1 cellular context compared by ENCODE assay signal in the genomic region with DNA sequence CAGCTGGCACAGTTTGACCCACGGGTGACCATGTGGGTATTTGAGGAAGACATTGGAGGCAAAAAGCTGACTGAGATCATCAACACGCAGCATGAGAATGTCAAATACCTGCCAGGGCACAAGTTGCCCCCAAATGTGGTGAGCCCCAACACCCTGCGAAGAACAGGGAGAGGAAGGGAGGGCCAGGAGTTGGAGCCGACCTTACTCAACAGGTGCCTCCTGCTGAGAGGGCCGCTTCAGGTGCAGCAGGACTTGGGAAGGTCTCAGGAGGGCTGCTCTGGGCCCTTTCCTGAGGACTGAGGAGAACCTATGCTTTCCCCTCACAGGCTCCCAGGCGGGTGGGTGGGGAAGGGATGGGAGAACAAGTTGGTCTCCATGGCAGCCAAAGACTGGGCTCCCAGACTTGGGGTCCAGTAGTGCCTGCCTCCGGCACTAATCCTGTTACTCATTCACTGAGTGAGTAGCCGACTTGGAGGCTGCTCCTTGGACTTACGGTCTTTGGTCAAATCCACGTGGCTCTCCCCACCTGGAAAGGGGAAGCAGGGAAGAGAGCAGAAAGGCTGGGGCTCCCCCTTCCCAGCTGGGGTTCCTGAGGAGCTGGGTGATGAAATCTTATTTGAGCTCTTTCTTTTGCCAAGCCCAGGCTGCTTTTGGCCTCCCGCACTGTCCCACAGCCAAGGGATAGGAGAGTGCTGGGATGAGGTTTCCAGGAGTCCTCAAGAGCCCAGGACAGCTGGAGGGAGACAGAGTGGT.
TF ChIP-seq lines count a peak whose summit lies in the region.

No MANE protein-coding gene starts in this region.

TF ChIP-seq in HepG2, 621 proteins besides CTCF, POLR2A, EP300 and RAD21 (continues in another document):
- TF ChIP-seq, protein P1, sequence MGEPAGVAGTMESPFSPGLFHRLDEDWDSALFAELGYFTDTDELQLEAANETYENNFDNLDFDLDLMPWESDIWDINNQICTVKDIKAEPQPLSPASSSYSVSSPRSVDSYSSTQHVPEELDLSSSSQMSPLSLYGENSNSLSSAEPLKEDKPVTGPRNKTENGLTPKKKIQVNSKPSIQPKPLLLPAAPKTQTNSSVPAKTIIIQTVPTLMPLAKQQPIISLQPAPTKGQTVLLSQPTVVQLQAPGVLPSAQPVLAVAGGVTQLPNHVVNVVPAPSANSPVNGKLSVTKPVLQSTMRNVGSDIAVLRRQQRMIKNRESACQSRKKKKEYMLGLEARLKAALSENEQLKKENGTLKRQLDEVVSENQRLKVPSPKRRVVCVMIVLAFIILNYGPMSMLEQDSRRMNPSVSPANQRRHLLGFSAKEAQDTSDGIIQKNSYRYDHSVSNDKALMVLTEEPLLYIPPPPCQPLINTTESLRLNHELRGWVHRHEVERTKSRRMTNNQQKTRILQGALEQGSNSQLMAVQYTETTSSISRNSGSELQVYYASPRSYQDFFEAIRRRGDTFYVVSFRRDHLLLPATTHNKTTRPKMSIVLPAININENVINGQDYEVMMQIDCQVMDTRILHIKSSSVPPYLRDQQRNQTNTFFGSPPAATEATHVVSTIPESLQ (CRISPR knock-in tag; conservative IDR thresholded peaks at IDR 0.05) = no peak
- 0 out of 2 replicates have a peak, but pooled peaks have one; percentile 26 for TF ChIP-seq TFAP4 (IDR thresholded peaks at IDR 0.05; ENCODE audit: borderline replicate concordance, low read depth)
- TF ChIP-seq MYC (CRISPR knock-in tag; IDR thresholded peaks at IDR 0.05; ENCODE audit: borderline replicate concordance) = peak; percentile 55; the same call in 1 of the 2 replicates
- peak; percentile 62; the same call in 1 of the 3 replicates for TF ChIP-seq MXI1 (IDR thresholded peaks at IDR 0.05; ENCODE audit: borderline replicate concordance, low read depth, low read length)
- TF ChIP-seq HNRNPL (IDR thresholded peaks at IDR 0.05; ENCODE audit: low read depth, low read length) = 0 out of 2 replicates have a peak, but pooled peaks have one; percentile 34
- TF ChIP-seq, protein P2, sequence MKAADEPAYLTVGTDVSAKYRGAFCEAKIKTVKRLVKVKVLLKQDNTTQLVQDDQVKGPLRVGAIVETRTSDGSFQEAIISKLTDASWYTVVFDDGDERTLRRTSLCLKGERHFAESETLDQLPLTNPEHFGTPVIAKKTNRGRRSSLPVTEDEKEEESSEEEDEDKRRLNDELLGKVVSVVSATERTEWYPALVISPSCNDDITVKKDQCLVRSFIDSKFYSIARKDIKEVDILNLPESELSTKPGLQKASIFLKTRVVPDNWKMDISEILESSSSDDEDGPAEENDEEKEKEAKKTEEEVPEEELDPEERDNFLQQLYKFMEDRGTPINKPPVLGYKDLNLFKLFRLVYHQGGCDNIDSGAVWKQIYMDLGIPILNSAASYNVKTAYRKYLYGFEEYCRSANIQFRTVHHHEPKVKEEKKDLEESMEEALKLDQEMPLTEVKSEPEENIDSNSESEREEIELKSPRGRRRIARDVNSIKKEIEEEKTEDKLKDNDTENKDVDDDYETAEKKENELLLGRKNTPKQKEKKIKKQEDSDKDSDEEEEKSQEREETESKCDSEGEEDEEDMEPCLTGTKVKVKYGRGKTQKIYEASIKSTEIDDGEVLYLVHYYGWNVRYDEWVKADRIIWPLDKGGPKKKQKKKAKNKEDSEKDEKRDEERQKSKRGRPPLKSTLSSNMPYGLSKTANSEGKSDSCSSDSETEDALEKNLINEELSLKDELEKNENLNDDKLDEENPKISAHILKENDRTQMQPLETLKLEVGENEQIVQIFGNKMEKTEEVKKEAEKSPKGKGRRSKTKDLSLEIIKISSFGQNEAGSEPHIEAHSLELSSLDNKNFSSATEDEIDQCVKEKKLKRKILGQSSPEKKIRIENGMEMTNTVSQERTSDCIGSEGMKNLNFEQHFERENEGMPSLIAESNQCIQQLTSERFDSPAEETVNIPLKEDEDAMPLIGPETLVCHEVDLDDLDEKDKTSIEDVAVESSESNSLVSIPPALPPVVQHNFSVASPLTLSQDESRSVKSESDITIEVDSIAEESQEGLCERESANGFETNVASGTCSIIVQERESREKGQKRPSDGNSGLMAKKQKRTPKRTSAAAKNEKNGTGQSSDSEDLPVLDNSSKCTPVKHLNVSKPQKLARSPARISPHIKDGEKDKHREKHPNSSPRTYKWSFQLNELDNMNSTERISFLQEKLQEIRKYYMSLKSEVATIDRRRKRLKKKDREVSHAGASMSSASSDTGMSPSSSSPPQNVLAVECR (CRISPR knock-in tag; IDR thresholded peaks at IDR 0.05; ENCODE audit: borderline replicate concordance) = peak; percentile 38; the same call in 1 of the 2 replicates
- TF ChIP-seq GLI4 (CRISPR knock-in tag; IDR thresholded peaks at IDR 0.05; ENCODE audit: borderline replicate concordance) = no peak
- no peak for TF ChIP-seq ZNF124 (CRISPR knock-in tag; IDR thresholded peaks at IDR 0.05)
- peak; percentile 41; the same call in 1 of the 2 replicates for TF ChIP-seq DMAP1 (CRISPR knock-in tag; IDR thresholded peaks at IDR 0.05)
- 0 out of 2 replicates have a peak, but pooled peaks have one; percentile 10 for TF ChIP-seq ELF1 (CRISPR knock-in tag; IDR thresholded peaks at IDR 0.05)
- TF ChIP-seq MED1 (CRISPR knock-in tag; IDR thresholded peaks at IDR 0.05) = 0 out of 2 replicates have a peak, but pooled peaks have one; percentile 27
- TF ChIP-seq, protein P3, sequence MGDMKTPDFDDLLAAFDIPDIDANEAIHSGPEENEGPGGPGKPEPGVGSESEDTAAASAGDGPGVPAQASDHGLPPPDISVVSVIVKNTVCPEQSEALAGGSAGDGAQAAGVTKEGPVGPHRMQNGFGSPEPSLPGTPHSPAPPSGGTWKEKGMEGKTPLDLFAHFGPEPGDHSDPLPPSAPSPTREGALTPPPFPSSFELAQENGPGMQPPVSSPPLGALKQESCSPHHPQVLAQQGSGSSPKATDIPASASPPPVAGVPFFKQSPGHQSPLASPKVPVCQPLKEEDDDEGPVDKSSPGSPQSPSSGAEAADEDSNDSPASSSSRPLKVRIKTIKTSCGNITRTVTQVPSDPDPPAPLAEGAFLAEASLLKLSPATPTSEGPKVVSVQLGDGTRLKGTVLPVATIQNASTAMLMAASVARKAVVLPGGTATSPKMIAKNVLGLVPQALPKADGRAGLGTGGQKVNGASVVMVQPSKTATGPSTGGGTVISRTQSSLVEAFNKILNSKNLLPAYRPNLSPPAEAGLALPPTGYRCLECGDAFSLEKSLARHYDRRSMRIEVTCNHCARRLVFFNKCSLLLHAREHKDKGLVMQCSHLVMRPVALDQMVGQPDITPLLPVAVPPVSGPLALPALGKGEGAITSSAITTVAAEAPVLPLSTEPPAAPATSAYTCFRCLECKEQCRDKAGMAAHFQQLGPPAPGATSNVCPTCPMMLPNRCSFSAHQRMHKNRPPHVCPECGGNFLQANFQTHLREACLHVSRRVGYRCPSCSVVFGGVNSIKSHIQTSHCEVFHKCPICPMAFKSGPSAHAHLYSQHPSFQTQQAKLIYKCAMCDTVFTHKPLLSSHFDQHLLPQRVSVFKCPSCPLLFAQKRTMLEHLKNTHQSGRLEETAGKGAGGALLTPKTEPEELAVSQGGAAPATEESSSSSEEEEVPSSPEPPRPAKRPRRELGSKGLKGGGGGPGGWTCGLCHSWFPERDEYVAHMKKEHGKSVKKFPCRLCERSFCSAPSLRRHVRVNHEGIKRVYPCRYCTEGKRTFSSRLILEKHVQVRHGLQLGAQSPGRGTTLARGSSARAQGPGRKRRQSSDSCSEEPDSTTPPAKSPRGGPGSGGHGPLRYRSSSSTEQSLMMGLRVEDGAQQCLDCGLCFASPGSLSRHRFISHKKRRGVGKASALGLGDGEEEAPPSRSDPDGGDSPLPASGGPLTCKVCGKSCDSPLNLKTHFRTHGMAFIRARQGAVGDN (CRISPR knock-in tag; IDR thresholded peaks at IDR 0.05) = peak; percentile 46; the same call in 1 of the 2 replicates
- no peak for TF ChIP-seq BHLHE40 (IDR thresholded peaks at IDR 0.05; ENCODE audit: low read length)
- no peak for TF ChIP-seq PRDM4 (CRISPR knock-in tag; IDR thresholded peaks at IDR 0.05; ENCODE audit: borderline replicate concordance)
- TF ChIP-seq, protein P4, sequence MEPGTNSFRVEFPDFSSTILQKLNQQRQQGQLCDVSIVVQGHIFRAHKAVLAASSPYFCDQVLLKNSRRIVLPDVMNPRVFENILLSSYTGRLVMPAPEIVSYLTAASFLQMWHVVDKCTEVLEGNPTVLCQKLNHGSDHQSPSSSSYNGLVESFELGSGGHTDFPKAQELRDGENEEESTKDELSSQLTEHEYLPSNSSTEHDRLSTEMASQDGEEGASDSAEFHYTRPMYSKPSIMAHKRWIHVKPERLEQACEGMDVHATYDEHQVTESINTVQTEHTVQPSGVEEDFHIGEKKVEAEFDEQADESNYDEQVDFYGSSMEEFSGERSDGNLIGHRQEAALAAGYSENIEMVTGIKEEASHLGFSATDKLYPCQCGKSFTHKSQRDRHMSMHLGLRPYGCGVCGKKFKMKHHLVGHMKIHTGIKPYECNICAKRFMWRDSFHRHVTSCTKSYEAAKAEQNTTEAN (CRISPR knock-in tag; conservative IDR thresholded peaks at IDR 0.05) = no peak
- TF ChIP-seq PAX8 (CRISPR knock-in tag; IDR thresholded peaks at IDR 0.05; ENCODE audit: borderline replicate concordance) = no peak
- TF ChIP-seq ZNF264 (CRISPR knock-in tag; IDR thresholded peaks at IDR 0.05) = peak; percentile 87; the same call in 1 of the 2 replicates
- no peak for TF ChIP-seq SRSF4 (IDR thresholded peaks at IDR 0.05; ENCODE audit: low read depth, low read length, poor library complexity, severe bottlenecking)
- peak; percentile 41; the same call in 1 of the 2 replicates for TF ChIP-seq MLX (CRISPR knock-in tag; IDR thresholded peaks at IDR 0.05)
- TF ChIP-seq EEA1 (CRISPR knock-in tag; IDR thresholded peaks at IDR 0.05; ENCODE audit: borderline replicate concordance) = 0 out of 2 replicates have a peak, but pooled peaks have one; percentile 35
- peak; percentile 66; the same call in 1 of the 2 replicates for TF ChIP-seq KDM6A (CRISPR knock-in tag; IDR thresholded peaks at IDR 0.05; ENCODE audit: low read depth)
- TF ChIP-seq HNF4G (IDR thresholded peaks at IDR 0.05; ENCODE audit: borderline replicate concordance, low read depth, low read length) = peak; percentile 68; the same call in 1 of the 2 replicates
- TF ChIP-seq HNF4G (CRISPR knock-in tag; IDR thresholded peaks at IDR 0.05; ENCODE audit: borderline replicate concordance, low read depth) = no peak
- TF ChIP-seq NR2F6 (IDR thresholded peaks at IDR 0.05) = no peak
- TF ChIP-seq NR2F6 (CRISPR knock-in tag; IDR thresholded peaks at IDR 0.05) = no peak
- TF ChIP-seq ARNT (IDR thresholded peaks at IDR 0.05) = no peak
- 0 out of 2 replicates have a peak, but pooled peaks have one; percentile 49 for TF ChIP-seq HBP1 (CRISPR knock-in tag; IDR thresholded peaks at IDR 0.05; ENCODE audit: low read depth)
- TF ChIP-seq ZBTB7B (CRISPR knock-in tag; IDR thresholded peaks at IDR 0.05) = no peak; the same call in 1 of the 2 replicates
- TF ChIP-seq BORCS8-MEF2B (CRISPR knock-in tag; IDR thresholded peaks at IDR 0.05) = peak; percentile 51; the same call in 1 of the 2 replicates
- no peak for TF ChIP-seq ELF4 (CRISPR knock-in tag; IDR thresholded peaks at IDR 0.05; ENCODE audit: borderline replicate concordance)
- TF ChIP-seq ZNF3 (CRISPR knock-in tag; IDR thresholded peaks at IDR 0.05) = no peak
- TF ChIP-seq, protein P5, sequence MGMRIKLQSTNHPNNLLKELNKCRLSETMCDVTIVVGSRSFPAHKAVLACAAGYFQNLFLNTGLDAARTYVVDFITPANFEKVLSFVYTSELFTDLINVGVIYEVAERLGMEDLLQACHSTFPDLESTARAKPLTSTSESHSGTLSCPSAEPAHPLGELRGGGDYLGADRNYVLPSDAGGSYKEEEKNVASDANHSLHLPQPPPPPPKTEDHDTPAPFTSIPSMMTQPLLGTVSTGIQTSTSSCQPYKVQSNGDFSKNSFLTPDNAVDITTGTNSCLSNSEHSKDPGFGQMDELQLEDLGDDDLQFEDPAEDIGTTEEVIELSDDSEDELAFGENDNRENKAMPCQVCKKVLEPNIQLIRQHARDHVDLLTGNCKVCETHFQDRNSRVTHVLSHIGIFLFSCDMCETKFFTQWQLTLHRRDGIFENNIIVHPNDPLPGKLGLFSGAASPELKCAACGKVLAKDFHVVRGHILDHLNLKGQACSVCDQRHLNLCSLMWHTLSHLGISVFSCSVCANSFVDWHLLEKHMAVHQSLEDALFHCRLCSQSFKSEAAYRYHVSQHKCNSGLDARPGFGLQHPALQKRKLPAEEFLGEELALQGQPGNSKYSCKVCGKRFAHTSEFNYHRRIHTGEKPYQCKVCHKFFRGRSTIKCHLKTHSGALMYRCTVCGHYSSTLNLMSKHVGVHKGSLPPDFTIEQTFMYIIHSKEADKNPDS (CRISPR knock-in tag; IDR thresholded peaks at IDR 0.05) = no peak
- no peak for TF ChIP-seq ZNF230 (CRISPR knock-in tag; IDR thresholded peaks at IDR 0.05)
